ENCODE assay signal across 23 cellular contexts in the genomic region with DNA sequence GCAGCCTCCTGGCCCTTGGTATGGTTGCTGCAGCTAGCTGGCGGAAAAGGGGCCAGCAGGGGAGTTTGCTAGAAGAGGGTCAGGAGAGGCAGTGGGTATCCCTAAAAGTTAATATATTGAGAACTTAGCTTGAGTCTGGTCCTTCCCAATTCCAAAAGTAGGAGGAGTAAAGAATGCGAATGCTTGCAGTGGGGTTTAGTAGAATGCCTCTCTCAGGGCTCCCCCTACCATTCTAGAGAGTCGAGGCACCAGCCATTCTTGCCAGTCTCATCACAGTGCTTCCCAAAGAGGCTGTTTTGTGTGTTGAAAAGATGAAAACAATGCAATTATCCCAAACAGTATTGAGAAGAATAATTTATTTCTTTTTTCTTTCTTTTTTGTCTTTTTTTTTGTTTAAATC. TPM values are rescaled to one million over a fixed set of nuclear protein-coding genes. Genes with fewer than 3 reads are reported as not detected.
DNase-seq lines count a peak whose midpoint lies in the region; ATAC-seq and TF ChIP-seq lines count a peak whose summit lies in the region.
"Had no signal": no experiment of that assay in that cellular context is flagged by ENCODE, and none has a peak within 500 bp of the region (broad histone marks: within the 10 kb centered on the region; RNA-seq: fewer than 3 reads in every experiment).

No MANE protein-coding gene starts in this region.

- H3K9me3 Mint-ChIP-seq in GM23338 (0 out of 3 replicates have a peak, but pooled peaks cover under 1% of the 10 kb centered on the region), WTC11 (peaks cover under 1% of the 10 kb centered on the region), neural progenitor cell (no peaks in the 10 kb centered on the region)
- H3K9me3 Mint-ChIP-seq in CD8-positive, alpha-beta memory T cell: no peaks in the 10 kb centered on the region
- H3K9me3 Mint-ChIP-seq: CD4-positive, alpha-beta memory T cell had no signal

- H3K9me3 ChIP-seq in neural progenitor cell (ENCODE audit: low read depth) (no peaks in the 10 kb centered on the region), spleen (no peaks in the 10 kb centered on the region), breast epithelium (no peaks in the 10 kb centered on the region)
- no peaks in the 10 kb centered on the region for H3K9me3 ChIP-seq in CD8-positive, alpha-beta memory T cell (ENCODE audit: low read length)
- H3K9me3 ChIP-seq: A549, BE2C had no signal

- H3K4me1 ChIP-seq in GM23338 (ENCODE audit: insufficient read depth) (0 out of 2 replicates have a peak, but pooled peaks cover 7% of the 10 kb centered on the region), neural progenitor cell (no peaks in the 10 kb centered on the region), spleen (peaks cover 0 to 8% (median 0%) of the 10 kb centered on the region in 6 donors), breast epithelium (no peaks in the 10 kb centered on the region)
- H3K4me1 ChIP-seq in CD8-positive, alpha-beta memory T cell (ENCODE audit: insufficient read depth, low read length): no peaks in the 10 kb centered on the region
- H3K4me1 ChIP-seq: A549, BE2C had no signal

- H3K36me3 ChIP-seq in GM23338 (ENCODE audit: insufficient read depth) (no peaks in the 10 kb centered on the region), neural progenitor cell (no peaks in the 10 kb centered on the region), spleen (no peaks in the 10 kb centered on the region), breast epithelium (no peaks in the 10 kb centered on the region)
- no peaks in the 10 kb centered on the region for H3K36me3 ChIP-seq in CD8-positive, alpha-beta memory T cell (ENCODE audit: insufficient read depth, low read length)
- H3K36me3 ChIP-seq: BE2C; BLaER1 treated with 17β-estradiol and CSF1 and Interleukin-3, amounts not matched to agents 10 nM and 100 nM had no signal

- 91 to 96% (median 95%) methylated on average over 3 of the region's 3 CpGs for WGBS in spleen, 5 donors

- H4K20me1 ChIP-seq in GM23338 (replicated peaks; ENCODE audit: insufficient read depth) (no peaks in the 10 kb centered on the region), neural progenitor cell (ENCODE audit: low read depth) (no peaks in the 10 kb centered on the region)
- H4K20me1 ChIP-seq: BLaER1 treated with 17β-estradiol and CSF1 and Interleukin-3, amounts not matched to agents 10 nM and 100 nM had no signal

- H3F3A ChIP-seq in GM23338 (replicated peaks; ENCODE audit: low read depth) (no peaks in the 10 kb centered on the region), neural progenitor cell (ENCODE audit: low read depth) (no peaks in the 10 kb centered on the region)

- TF ChIP-seq CTCF in GM23338 (conservative IDR thresholded peaks at IDR 0.05; ENCODE audit: low read depth in 2 of 2) (peak in 1 of 2 experiments; percentile 23; a peak in 2 of 4 replicates), WTC11 (IDR thresholded peaks at IDR 0.05) (no peak), neural progenitor cell (IDR thresholded peaks at IDR 0.05) (no peak), spleen (IDR thresholded peaks at IDR 0.05 in 8 of 11, conservative IDR thresholded peaks at IDR 0.05 in 3 of 11) (no peak), breast epithelium (IDR thresholded peaks at IDR 0.05) (no peak)

- H3K4me3 Mint-ChIP-seq in GM23338 (no peak overlapping the region), WTC11 (no peak overlapping the region), neural progenitor cell (no peak overlapping the region)
- H3K4me3 Mint-ChIP-seq in CD8-positive, alpha-beta memory T cell: no peak overlapping the region
- H3K4me3 Mint-ChIP-seq: CD14-positive monocyte; CD4-positive, alpha-beta memory T cell had no signal

- CTCF ChIA-PET in WTC11 (lab: Charles Lee): interaction anchor here (0.9 to 1.3 kb wide), 2 partner anchors 69 to 122 kb away, joined by 3 to 5 read pairs; no protein-coding TSS in a partner anchor
- CTCF ChIA-PET in CD8-positive, alpha-beta memory T cell (lab: Charles Lee): interaction anchor here (0.9 kb wide), 1 partner anchor 22 kb away, joined by 3 read pairs; no protein-coding TSS in a partner anchor

- H3K9ac ChIP-seq in neural progenitor cell: no peak overlapping the region
- H3K9ac ChIP-seq: BLaER1 treated with 17β-estradiol and CSF1 and Interleukin-3, amounts not matched to agents 10 nM and 100 nM; GM23248 had no signal

- ATAC-seq in GM23338: peak; percentile 74
- peak; percentile 77 for ATAC-seq in WTC11
- ATAC-seq in left lobe of liver: peak; percentile 5
- ATAC-seq: A549, GM12878 had no signal

- no peak overlapping the region for H2AFZ ChIP-seq in GM23338
- H2AFZ ChIP-seq in neural progenitor cell (replicated peaks): no peak overlapping the region
- H2AFZ ChIP-seq: GM23248 had no signal

- intact Hi-C loops in spleen (cut with DNase I; ENCODE audit: low total_unique reads): no loop called here
- intact Hi-C loops in breast epithelium (cut with DNase I; ENCODE audit: low total_unique reads): no loop called here

- no peak overlapping the region for H3K27ac Mint-ChIP-seq in GM23338
- no peak overlapping the region for H3K27ac Mint-ChIP-seq in WTC11
- no peak overlapping the region for H3K27ac Mint-ChIP-seq in neural progenitor cell
- peak overlapping the region in 1 of 8 donors; percentile 47 for H3K27ac Mint-ChIP-seq in CD8-positive, alpha-beta memory T cell
- H3K27ac Mint-ChIP-seq: CD14-positive monocyte had no signal

- DNase-seq in GM23338 (ENCODE audit: low spot score) (peak; percentile 47), WTC11 (ENCODE audit: low spot score) (no peak), left lobe of liver (ENCODE audit: low spot score) (no peak), neural progenitor cell (ENCODE audit: low spot score) (peak; percentile 9), spleen (no peak), breast epithelium (ENCODE audit: low spot score in 2 of 2) (no peak), superior temporal gyrus (ENCODE audit: extremely low spot score) (no peak)
- DNase-seq in CD8-positive, alpha-beta memory T cell: no peak
- DNase-seq: 8988T; ACHN; AML-193; BE2C; CD4-positive, alpha-beta memory T cell; DMS 273 treated with DMSO at 0.1 percent for 48 hours; DMS79; EL; GDM1; GM23248; HCEC 1CT had no signal

- no peaks in the 10 kb centered on the region for H3K9me2 ChIP-seq in GM23338 (ENCODE audit: insufficient read depth)

- H3K4me1 Mint-ChIP-seq in GM23338 (peaks cover 13% of the 10 kb centered on the region; the same call in 2 of the 3 replicates), WTC11 (peaks cover 18% of the 10 kb centered on the region), neural progenitor cell (no peaks in the 10 kb centered on the region)
- peaks cover 19 to 63% (median 49%) of the 10 kb centered on the region in 3 donors for H3K4me1 Mint-ChIP-seq in CD8-positive, alpha-beta memory T cell

- H3K4me2 ChIP-seq in GM23338: no peak overlapping the region
- no peak overlapping the region for H3K4me2 ChIP-seq in neural progenitor cell
- H3K4me2 ChIP-seq: A549; BLaER1 treated with 17β-estradiol and CSF1 and Interleukin-3, amounts not matched to agents 10 nM and 100 nM had no signal

- H3K79me2 ChIP-seq in GM23338 (replicated peaks; ENCODE audit: insufficient read depth) (peaks cover 35% of the 10 kb centered on the region), neural progenitor cell (ENCODE audit: low read depth) (no peaks in the 10 kb centered on the region)

- POLR2A ChIA-PET in WTC11 (lab: Charles Lee): no interaction called here
- POLR2A ChIA-PET in CD8-positive, alpha-beta memory T cell (lab: Charles Lee): no interaction called here

- H3K27ac ChIP-seq in GM23338 (ENCODE audit: low read depth) (no peak overlapping the region), neural progenitor cell (no peak overlapping the region), spleen (no peak overlapping the region), breast epithelium (no peak overlapping the region)
- no peak overlapping the region for H3K27ac ChIP-seq in CD8-positive, alpha-beta memory T cell (ENCODE audit: low read depth, low read length)
- H3K27ac ChIP-seq: A549; BLaER1 treated with 17β-estradiol and CSF1 and Interleukin-3, amounts not matched to agents 10 nM and 100 nM; GM23248 had no signal

- H3K36me3 Mint-ChIP-seq in GM23338 (ENCODE audit: low read depth) (no peaks in the 10 kb centered on the region), WTC11 (no peaks in the 10 kb centered on the region), neural progenitor cell (no peaks in the 10 kb centered on the region)
- H3K36me3 Mint-ChIP-seq in CD8-positive, alpha-beta memory T cell: peaks cover 0 to 4% (median 0%) of the 10 kb centered on the region in 3 donors
- H3K36me3 Mint-ChIP-seq: CD14-positive monocyte had no signal

- TF ChIP-seq POLR2A in spleen (IDR thresholded peaks at IDR 0.05): no peak
- TF ChIP-seq POLR2A in breast epithelium (IDR thresholded peaks at IDR 0.05): no peak

- H3K27me3 Mint-ChIP-seq in GM23338 (ENCODE audit: insufficient read depth, low read depth, poor library complexity): no peaks in the 10 kb centered on the region
- no peaks in the 10 kb centered on the region for H3K27me3 Mint-ChIP-seq in WTC11 (ENCODE audit: low read depth)
- H3K27me3 Mint-ChIP-seq in neural progenitor cell (ENCODE audit: insufficient read depth, low read depth): no peaks in the 10 kb centered on the region
- H3K27me3 Mint-ChIP-seq in CD8-positive, alpha-beta memory T cell: no peaks in the 10 kb centered on the region
- H3K27me3 Mint-ChIP-seq: CD4-positive, alpha-beta memory T cell had no signal

- H3K4me3 ChIP-seq in GM23338: no peak overlapping the region
- no peak overlapping the region for H3K4me3 ChIP-seq in neural progenitor cell
- H3K4me3 ChIP-seq in CD8-positive, alpha-beta memory T cell (ENCODE audit: low read length): no peak overlapping the region
- no peak overlapping the region for H3K4me3 ChIP-seq in spleen
- H3K4me3 ChIP-seq in breast epithelium: no peak overlapping the region
- H3K4me3 ChIP-seq: A549; BLaER1 treated with 17β-estradiol and CSF1 and Interleukin-3, amounts not matched to agents 10 nM and 100 nM; GM12878; GM23248 had no signal

- no peaks in the 10 kb centered on the region for H3K27me3 ChIP-seq in GM23338 (ENCODE audit: insufficient read depth)
- H3K27me3 ChIP-seq in neural progenitor cell: no peaks in the 10 kb centered on the region
- no peaks in the 10 kb centered on the region for H3K27me3 ChIP-seq in CD8-positive, alpha-beta memory T cell (ENCODE audit: insufficient read depth, low read length, poor library complexity, severe bottlenecking)
- H3K27me3 ChIP-seq in spleen (replicated peaks in 1 of 7): no peaks in the 10 kb centered on the region
- H3K27me3 ChIP-seq in breast epithelium: no peaks in the 10 kb centered on the region
- H3K27me3 ChIP-seq: BE2C; BLaER1 treated with 17β-estradiol and CSF1 and Interleukin-3, amounts not matched to agents 10 nM and 100 nM had no signal

TF ChIP-seq in WTC11, 78 proteins besides CTCF, POLR2A, EP300 and RAD21 (continues in another document):
- no peak for TF ChIP-seq ELF4 (CRISPR knock-in tag; IDR thresholded peaks at IDR 0.05; ENCODE audit: low read depth)

RNA-seq across cellular contexts. Expression of a gene that starts 26.4 kb away (rescaled TPM):
- total RNA-seq in GM23338 (2014; rRNA removed; shearing (Covaris generic)): 11.0 and 11.1 TPM in 2 replicates
- polyA plus RNA-seq in GM23338 (2016; fragmentation: Nextera tagmentation; extraction: Ambion mirVana): 2.8 and 4.7 TPM in 2 replicates
- 12.3 to 13.9 TPM (median 12.5 TPM) in 3 replicates for total RNA-seq in WTC11 (2021)
- total RNA-seq in left lobe of liver: 7.1 TPM
- 4.1 TPM in 2 replicates for total RNA-seq in neural progenitor cell (ENCODE audit: low replicate concordance)
- 10 to 100 TPM; 11.3 to 12.1 TPM for total RNA-seq in CD8-positive, alpha-beta memory T cell
- polyA plus RNA-seq in CD8-positive, alpha-beta memory T cell: 6.9 TPM
- total RNA-seq in spleen: 10 to 100 TPM; 16.8 to 24.1 (median 19.6) TPM
- 1 to 10 TPM; 4.8 to 5.8 (median 5.1) TPM for polyA plus RNA-seq in spleen
- 10 to 100 TPM in 2 of 3 donors, 1 to 10 TPM in 1; 6.2 to 14.8 (median 14.4) TPM for total RNA-seq in breast epithelium

Comparison
In these comparisons a context has a peak if more than half of its experiments do, and no peak if none do; other contexts are left out.
1. ATAC-seq: peak in every context shown above with its lines; median percentile 77 in WTC11; 74 in GM23338; 5 in left lobe of liver.
2. DNase-seq: peak in GM23338 (single experiment) and neural progenitor cell (single experiment); none in WTC11 (single experiment), left lobe of liver (single experiment), CD8-positive, alpha-beta memory T cell (0 of 5), spleen (single experiment), breast epithelium (0 of 2) and superior temporal gyrus (single experiment).